Comparison of ENCODE assay signal across 8 cellular contexts in the genomic region with DNA sequence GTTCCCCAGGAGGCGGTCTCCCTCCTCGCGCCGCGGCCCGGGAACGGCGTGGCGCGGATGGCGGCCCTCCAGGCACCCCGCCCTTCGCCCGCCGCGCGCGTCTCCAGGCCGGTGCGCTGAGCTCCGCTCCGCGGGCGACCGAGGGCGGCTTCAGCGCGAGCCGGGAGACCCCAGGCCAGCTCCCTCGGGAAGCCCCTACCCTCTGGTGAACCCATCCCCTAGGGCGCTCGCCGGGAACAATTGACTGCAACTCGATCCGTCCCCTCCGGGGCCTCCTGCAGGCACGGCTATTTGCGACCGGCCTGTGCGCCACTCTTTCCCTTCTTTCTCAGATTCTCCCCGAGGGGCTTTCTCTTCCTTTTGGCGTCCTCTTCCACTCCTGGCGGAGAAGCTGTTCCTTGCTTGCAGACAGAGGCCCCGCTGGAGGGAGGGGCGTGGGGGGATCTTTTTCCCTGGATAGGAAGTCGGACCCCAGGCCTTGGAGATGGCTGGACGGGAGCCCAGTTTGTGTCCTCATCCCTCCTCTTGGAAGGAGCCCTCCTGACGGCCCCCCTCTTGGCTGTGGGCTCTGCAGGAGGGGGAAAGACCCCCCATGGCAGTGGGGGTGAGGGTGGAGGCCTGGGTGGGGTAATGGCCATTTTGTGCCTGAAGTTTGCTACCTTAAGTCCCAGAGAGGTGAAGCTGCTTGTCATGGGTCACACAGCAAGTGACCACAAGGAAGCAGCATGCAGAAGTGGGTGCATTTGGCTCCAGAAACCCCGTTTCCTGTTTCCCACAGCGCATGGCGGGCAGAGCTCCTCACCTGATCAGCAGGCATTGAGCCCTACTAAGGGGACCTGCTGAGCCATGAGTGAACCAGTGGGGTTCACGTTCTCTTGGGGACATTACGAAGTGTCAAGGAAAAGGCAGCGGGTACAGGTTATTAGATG. TPM values are rescaled to one million over a fixed set of nuclear protein-coding genes. Genes with fewer than 3 reads are reported as not detected.
DNase-seq lines count a peak whose midpoint lies in the region; ATAC-seq and TF ChIP-seq lines count a peak whose summit lies in the region.

No MANE protein-coding gene starts in this region.

- no peaks in the 10 kb centered on the region for H3K9me3 ChIP-seq in HUES6 (ENCODE audit: control insufficient read depth, insufficient read depth, low read depth, low read length)
- H3K9me3 ChIP-seq in heart left ventricle: no peaks in the 10 kb centered on the region
- H3K9me3 ChIP-seq in sigmoid colon: no peaks in the 10 kb centered on the region

- H3K27me3 ChIP-seq in HUES6 (ENCODE audit: control insufficient read depth, insufficient read depth, low read length) (peaks cover 18% of the 10 kb centered on the region), heart left ventricle (peaks cover 0 to 28% (median 0%) of the 10 kb centered on the region in 9 donors), sigmoid colon (peaks cover 7 to 27% (median 26%) of the 10 kb centered on the region in 3 donors)

- no peak for TF ChIP-seq EP300 in sigmoid colon (IDR thresholded peaks at IDR 0.05)

- H3K36me3 ChIP-seq in HUES6 (ENCODE audit: control insufficient read depth, insufficient read depth, low read length): peaks cover 39% of the 10 kb centered on the region; the same call in 1 of the 2 replicates
- no peaks in the 10 kb centered on the region for H3K36me3 ChIP-seq in heart left ventricle
- H3K36me3 ChIP-seq in sigmoid colon: no peaks in the 10 kb centered on the region

- WGBS in heart left ventricle, 4 donors: 7 to 18% (median 9%) methylated on average over 28 to 54 of the region's 54 CpGs
- 6 to 10% methylated on average over 54 of the region's 54 CpGs for WGBS in sigmoid colon, 2 donors

- H3K27ac ChIP-seq in HUES6 (ENCODE audit: low read depth, low read length) (peak overlapping the region; percentile 93), heart left ventricle (peak overlapping the region; percentile 43 to 80 (median 68)), sigmoid colon (peak overlapping the region; percentile 31 to 70 (median 67))

- intact Hi-C loops in heart left ventricle (cut with DNase I): loop anchor here in 1 of 10 donors (5.0 kb wide), 1 partner anchor 37 kb away; no protein-coding TSS in a partner anchor
- intact Hi-C loops in sigmoid colon (cut with DNase I): no loop called here

- peak overlapping the region; percentile 96 for H3K9ac ChIP-seq in HUES6 (ENCODE audit: low read length)

- H3K4me3 ChIP-seq in HUES6 (ENCODE audit: low read depth, low read length): peak overlapping the region; percentile 98
- peak overlapping the region; percentile 58 to 82 (median 70) for H3K4me3 ChIP-seq in heart left ventricle
- H3K4me3 ChIP-seq in sigmoid colon: peak overlapping the region; percentile 41 to 63 (median 54)

- DNase-seq in DMS79 treated with DMSO at 0.1 percent for 48 hours (lab: John Stamatoyannopoulos, UW) (peak; percentile 24), heart left ventricle (peak in 2 of 5 donors; percentile 32 to 34), sigmoid colon (no peak), SK-N-DZ (ENCODE audit: low spot score) (no peak), T1000 (lab: John Stamatoyannopoulos, UW) (no peak)
- peak; percentile 65 for DNase-seq in activated CD8-positive, alpha-beta memory T cell treated with anti-CD3 and anti-CD28 coated beads, Interleukin-2, amount 50 U/mL, for 48 hours

- H3K4me1 ChIP-seq in HUES6 (ENCODE audit: control insufficient read depth, insufficient read depth, low read length): peaks cover 50% of the 10 kb centered on the region
- peaks cover 6 to 75% (median 48%) of the 10 kb centered on the region in 12 donors for H3K4me1 ChIP-seq in heart left ventricle
- peaks cover 0 to 70% (median 60%) of the 10 kb centered on the region in 4 donors for H3K4me1 ChIP-seq in sigmoid colon

- TF ChIP-seq POLR2A in heart left ventricle (IDR thresholded peaks at IDR 0.05) (no peak), sigmoid colon (IDR thresholded peaks at IDR 0.05) (no peak)

- ATAC-seq in heart left ventricle (peak in 2 of 4 donors; percentile 6 to 16), HG02759 (IDR thresholded peaks at IDR 0.05; ENCODE audit: unreplicated experiment) (no peak)

- TF ChIP-seq CTCF in heart left ventricle (IDR thresholded peaks at IDR 0.05) (no peak), sigmoid colon (IDR thresholded peaks at IDR 0.05) (no peak)

RNA-seq across cellular contexts. Expression of a gene that starts 2.3 kb away (rescaled TPM):
- total RNA-seq in heart left ventricle: 10 to 100 TPM in 7 of 9 donors, 1 to 10 TPM in 2; 8.0 to 74.6 (median 19.8) TPM
- 10 to 100 TPM in 1 of 2 donors, 1 to 10 TPM in 1; 5.7 to 26.0 TPM for polyA plus RNA-seq in heart left ventricle
- 10 to 100 TPM; 20.1 to 27.8 (median 25.1) TPM for total RNA-seq in sigmoid colon
- 10 to 100 TPM in 2 of 3 donors, 1 to 10 TPM in 1; 8.3 to 20.4 (median 13.2) TPM for polyA plus RNA-seq in sigmoid colon
- polyA plus RNA-seq in SK-N-DZ (2014; cell fraction: cytosol; rRNA removed): 513 and 629 TPM in 2 replicates
- polyA plus RNA-seq in SK-N-DZ (2014; cell fraction: nucleus; rRNA removed): 276 and 299 TPM in 2 replicates

Comparison
In these comparisons a context has a peak if more than half of its experiments do, and no peak if none do; other contexts are left out.
1. DNase-seq: peak in DMS79 treated with DMSO at 0.1 percent for 48 hours (single experiment) and activated CD8-positive, alpha-beta memory T cell treated with anti-CD3 and anti-CD28 coated beads, Interleukin-2, amount 50 U/mL, for 48 hours (single experiment); none in sigmoid colon (single experiment), SK-N-DZ (single experiment) and T1000 (single experiment).
2. Peak in every context shown above with its lines, with median percentiles within 50 percentile points of each other: H3K27ac ChIP-seq and H3K4me3 ChIP-seq.